In genomic region chr4:17447675-17448298, GRCh38 we compare ENCODE assay signal across 8 cellular contexts.
DNase-seq lines count a peak whose midpoint lies in the region; ATAC-seq and TF ChIP-seq lines count a peak whose summit lies in the region.

No MANE protein-coding gene starts in this region.

- no peak overlapping the region for H3K27ac Mint-ChIP-seq in T-helper 2 cell treated with Interferon-gamma antibody and Interleukin-4, amounts not matched to agents 5 μg/mL and 100 μg/mL, for 36 hours

- TF ChIP-seq CTCF in AG04450 (IDR thresholded peaks at IDR 0.05; ENCODE audit: low read depth, low read length) (peak; percentile 84), GM13977 (IDR thresholded peaks at IDR 0.05; ENCODE audit: extremely low read depth, insufficient read depth, missing control alignments) (peak; percentile 77), NB4 (IDR thresholded peaks at IDR 0.05; ENCODE audit: low read depth, low read length) (peak; percentile 93), cardiac fibroblast (IDR thresholded peaks at IDR 0.05; ENCODE audit: low read depth, low read length) (peak; percentile 70)

- H3K27ac ChIP-seq in AG04450 (ENCODE audit: low read depth, low read length): no peak overlapping the region

- CTCF ChIA-PET in AG04450 (lab: Charles Lee): interaction anchor here (0.6 to 12.6 kb wide), 62 partner anchors 10 to 1420 kb away, joined by 3 to 141 read pairs (median 3); no protein-coding TSS in a partner anchor

- H3K4me3 ChIP-seq in AG04450 (ENCODE audit: low read depth, low read length) (no peak overlapping the region), NB4 (ENCODE audit: low read depth, low read length) (no peak overlapping the region), cardiac fibroblast (replicated peaks in 1 of 2; ENCODE audit: low read depth in 2 of 2, low read length in 2 of 2) (no peak overlapping the region)

- DNase-seq in AG04450 (ENCODE audit: low read depth, low spot score) (peak; percentile 50), GM13977 (ENCODE audit: low spot score) (peak; percentile 67), NB4 (ENCODE audit: low read depth) (peak; percentile 85), cardiac fibroblast (ENCODE audit: low read depth in 2 of 2) (peak; percentile 85), kidney glomerular epithelial cell (lab: John Stamatoyannopoulos, UW) (peak; percentile 64)
- DNase-seq in T-helper 2 cell treated with Interferon-gamma antibody and Interleukin-4, amounts not matched to agents 5 μg/mL and 100 μg/mL, for 36 hours (ENCODE audit: low spot score): peak; percentile 24
- DNase-seq in stimulated activated CD4-positive, alpha-beta T cell treated with anti-CD3 and anti-CD28 coated beads, TNF-alpha, amount 100 ng/mL, for 24 hours (ENCODE audit: low read depth in 3 of 3): peak; percentile 5 to 26 (median 25)

- H3K36me3 Mint-ChIP-seq in T-helper 2 cell treated with Interferon-gamma antibody and Interleukin-4, amounts not matched to agents 5 μg/mL and 100 μg/mL, for 36 hours (ENCODE audit: low read depth): no peaks in the 10 kb centered on the region

- no peaks in the 10 kb centered on the region; the same call in 1 of the 2 replicates for H3K9me3 ChIP-seq in AG04450 (ENCODE audit: control insufficient read depth, insufficient read depth, low read length)

- peaks cover 5% of the 10 kb centered on the region for H3K4me1 Mint-ChIP-seq in T-helper 2 cell treated with Interferon-gamma antibody and Interleukin-4, amounts not matched to agents 5 μg/mL and 100 μg/mL, for 36 hours (ENCODE audit: low read depth)

- H3K27me3 ChIP-seq in AG04450 (ENCODE audit: control insufficient read depth, insufficient read depth, low read length): no peaks in the 10 kb centered on the region

- POLR2A ChIA-PET in AG04450 (lab: Yijun Ruan, JAX): no interaction called here

- in situ Hi-C loops in GM13977 (cut with MboI; ENCODE audit: low pct_unique_long_range_greater_than_20kb, low sequenced_read_pairs, unreplicated experiment): no loop called here

- H3K9me3 Mint-ChIP-seq in T-helper 2 cell treated with Interferon-gamma antibody and Interleukin-4, amounts not matched to agents 5 μg/mL and 100 μg/mL, for 36 hours: no peaks in the 10 kb centered on the region

- peaks cover 2% of the 10 kb centered on the region for H3K27me3 Mint-ChIP-seq in T-helper 2 cell treated with Interferon-gamma antibody and Interleukin-4, amounts not matched to agents 5 μg/mL and 100 μg/mL, for 36 hours (ENCODE audit: low read depth)

- no peak overlapping the region for H3K4me3 Mint-ChIP-seq in T-helper 2 cell treated with Interferon-gamma antibody and Interleukin-4, amounts not matched to agents 5 μg/mL and 100 μg/mL, for 36 hours

- ATAC-seq in HG02759 (IDR thresholded peaks at IDR 0.05; ENCODE audit: unreplicated experiment): peak; percentile 94

- no peak for TF ChIP-seq POLR2A in NB4 (IDR thresholded peaks at IDR 0.05; ENCODE audit: extremely low read depth, insufficient read length)

Comparison
In these comparisons a context has a peak if more than half of its experiments do, and no peak if none do; other contexts are left out.
1. DNase-seq: peak in every context shown above with its lines; median percentile 85 in NB4; 85 in cardiac fibroblast; 67 in GM13977; 64 in kidney glomerular epithelial cell; 50 in AG04450; 25 in stimulated activated CD4-positive, alpha-beta T cell treated with anti-CD3 and anti-CD28 coated beads, TNF-alpha, amount 100 ng/mL, for 24 hours; 24 in T-helper 2 cell treated with Interferon-gamma antibody and Interleukin-4, amounts not matched to agents 5 μg/mL and 100 μg/mL, for 36 hours.